ENCODE assay signal across 8 cellular contexts in the genomic region with DNA sequence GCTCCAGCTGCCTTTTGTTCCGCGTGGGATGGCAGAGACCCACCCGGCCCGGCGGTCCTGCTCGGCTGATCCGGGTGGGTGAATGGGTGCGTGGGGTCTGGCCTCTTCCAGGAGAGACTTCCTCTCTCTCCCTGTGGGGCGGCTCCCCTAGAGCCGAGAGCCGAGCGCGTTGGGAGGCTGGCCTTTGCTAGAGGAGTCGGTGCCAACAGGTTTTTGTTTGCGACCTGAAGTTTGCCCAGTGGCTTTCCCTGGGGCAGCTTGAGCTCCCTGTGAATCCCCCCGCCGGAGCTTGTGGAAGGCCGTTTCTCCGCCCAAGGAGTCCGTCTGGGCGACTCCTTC. TPM values are rescaled to one million over a fixed set of nuclear protein-coding genes. Genes with fewer than 3 reads are reported as not detected.
DNase-seq lines count a peak whose midpoint lies in the region; ATAC-seq and TF ChIP-seq lines count a peak whose summit lies in the region.

No MANE protein-coding gene starts in this region.

- H3K27ac Mint-ChIP-seq in GM23338 (peak overlapping the region; percentile 52; the same call in 1 of the 2 replicates), neural progenitor cell (peak overlapping the region; percentile 43)
- H3K27ac Mint-ChIP-seq in activated CD4-positive, alpha-beta T cell treated with anti-CD3 and anti-CD28 coated beads, Interleukin-2, amount 10 ng/mL, durations not matched to agents 7 days and 5 days, result no peak overlapping the region

- 0 out of 2 replicates have a peak overlapping the region, but pooled peaks have one; percentile 76 for H2AFZ ChIP-seq in GM23338
- H2AFZ ChIP-seq in neural progenitor cell (replicated peaks), result peak overlapping the region; percentile 91

- peaks cover 23% of the 10 kb centered on the region for H3K4me1 Mint-ChIP-seq in GM23338
- H3K4me1 Mint-ChIP-seq in activated CD4-positive, alpha-beta T cell treated with anti-CD3 and anti-CD28 coated beads, Interleukin-2, amount 10 ng/mL, durations not matched to agents 7 days and 5 days, result peaks cover 4% of the 10 kb centered on the region
- H3K4me1 Mint-ChIP-seq in neural progenitor cell, result peaks cover 20% of the 10 kb centered on the region

- no peaks in the 10 kb centered on the region for H3K9me2 ChIP-seq in GM23338 (ENCODE audit: insufficient read depth)

- no peaks in the 10 kb centered on the region for H3K9me3 ChIP-seq in neural progenitor cell (ENCODE audit: low read depth)

- H3K27me3 Mint-ChIP-seq in GM23338 (ENCODE audit: insufficient read depth, low read depth, poor library complexity), result peaks cover 8% of the 10 kb centered on the region
- peaks cover 19% of the 10 kb centered on the region for H3K27me3 Mint-ChIP-seq in activated CD4-positive, alpha-beta T cell treated with anti-CD3 and anti-CD28 coated beads, Interleukin-2, amount 10 ng/mL, durations not matched to agents 7 days and 5 days
- H3K27me3 Mint-ChIP-seq in neural progenitor cell (ENCODE audit: insufficient read depth, low read depth), result peaks cover 2% of the 10 kb centered on the region

- POLR2A ChIA-PET in activated CD4-positive, alpha-beta T cell treated with anti-CD3 and anti-CD28 coated beads, Interleukin-2, amount 10 ng/mL, durations not matched to agents 7 days and 5 days (lab: Charles Lee), result interaction anchor here (0.5 kb wide), 1 partner anchor 127 kb away, joined by 3 read pairs; no protein-coding TSS in a partner anchor

- H3K36me3 ChIP-seq in GM23338 (ENCODE audit: insufficient read depth), result no peaks in the 10 kb centered on the region
- no peaks in the 10 kb centered on the region for H3K36me3 ChIP-seq in neural progenitor cell

- H3K4me3 ChIP-seq in AG10803 (ENCODE audit: low read length) (peak overlapping the region; percentile 90), GM23338 (peak overlapping the region; percentile 97), fibroblast of villous mesenchyme (ENCODE audit: low read depth, low read length) (peak overlapping the region; percentile 97), neural progenitor cell (peak overlapping the region; percentile 94)

- TF ChIP-seq CTCF in AG10803 (conservative IDR thresholded peaks at IDR 0.05; ENCODE audit: low read length) (no peak), GM23338 (conservative IDR thresholded peaks at IDR 0.05; ENCODE audit: low read depth in 2 of 2) (no peak), fibroblast of villous mesenchyme (IDR thresholded peaks at IDR 0.05; ENCODE audit: insufficient read depth, low read depth, low read length) (no peak), neural progenitor cell (IDR thresholded peaks at IDR 0.05) (no peak)

- H4K20me1 ChIP-seq in GM23338 (replicated peaks; ENCODE audit: insufficient read depth) (peaks cover 33% of the 10 kb centered on the region), neural progenitor cell (ENCODE audit: low read depth) (peaks cover 43% of the 10 kb centered on the region)

- ATAC-seq in GM23338 (peak; percentile 27), GM19397 (IDR thresholded peaks at IDR 0.05; ENCODE audit: unreplicated experiment) (no peak)

- peak overlapping the region; percentile 61 for H3K9ac ChIP-seq in neural progenitor cell

- peak overlapping the region; percentile 95 for H3K4me3 Mint-ChIP-seq in GM23338
- peak overlapping the region; percentile 72 for H3K4me3 Mint-ChIP-seq in activated CD4-positive, alpha-beta T cell treated with anti-CD3 and anti-CD28 coated beads, Interleukin-2, amount 10 ng/mL, durations not matched to agents 7 days and 5 days
- peak overlapping the region; percentile 96 for H3K4me3 Mint-ChIP-seq in neural progenitor cell

- H3K4me2 ChIP-seq in GM23338, result peak overlapping the region; percentile 98
- peak overlapping the region; percentile 91 for H3K4me2 ChIP-seq in neural progenitor cell

- H3K4me1 ChIP-seq in GM23338 (ENCODE audit: insufficient read depth), result peaks cover 25% of the 10 kb centered on the region
- H3K4me1 ChIP-seq in neural progenitor cell, result peaks cover 15% of the 10 kb centered on the region

- H3K9me3 Mint-ChIP-seq in GM23338, result no peaks in the 10 kb centered on the region
- H3K9me3 Mint-ChIP-seq in activated CD4-positive, alpha-beta T cell treated with anti-CD3 and anti-CD28 coated beads, Interleukin-2, amount 10 ng/mL, durations not matched to agents 7 days and 5 days, result no peaks in the 10 kb centered on the region
- no peaks in the 10 kb centered on the region for H3K9me3 Mint-ChIP-seq in neural progenitor cell

- H3F3A ChIP-seq in GM23338 (replicated peaks; ENCODE audit: low read depth), result no peaks in the 10 kb centered on the region; the same call in 1 of the 2 replicates
- H3F3A ChIP-seq in neural progenitor cell (ENCODE audit: low read depth), result peaks cover 13% of the 10 kb centered on the region

- H3K79me2 ChIP-seq in GM23338 (replicated peaks; ENCODE audit: insufficient read depth) (peaks cover 53% of the 10 kb centered on the region), neural progenitor cell (ENCODE audit: low read depth) (peaks cover 55% of the 10 kb centered on the region)

- DNase-seq in AG10803 (ENCODE audit: low read depth) (no peak), GM23338 (ENCODE audit: low spot score) (peak; percentile 73), fibroblast of villous mesenchyme (ENCODE audit: low read depth) (no peak), neural progenitor cell (ENCODE audit: low spot score) (peak; percentile 65), NCI-H2081 treated with DMSO at 0.1 percent for 48 hours (lab: John Stamatoyannopoulos, UW) (no peak), MV-4-11 (lab: John Stamatoyannopoulos, UW) (no peak)
- no peak for DNase-seq in activated CD4-positive, alpha-beta T cell treated with anti-CD3 and anti-CD28 coated beads, Interleukin-2, amount 10 ng/mL, durations not matched to agents 7 days and 5 days

- no peaks in the 10 kb centered on the region for H3K27me3 ChIP-seq in GM23338 (ENCODE audit: insufficient read depth)
- no peaks in the 10 kb centered on the region for H3K27me3 ChIP-seq in neural progenitor cell

- CTCF ChIA-PET in activated CD4-positive, alpha-beta T cell treated with anti-CD3 and anti-CD28 coated beads, Interleukin-2, amount 10 ng/mL, durations not matched to agents 7 days and 5 days (lab: Charles Lee), result interaction anchor here (1.0 kb wide), 1 partner anchor 18 kb away, joined by 3 read pairs; no protein-coding TSS in a partner anchor

- H3K36me3 Mint-ChIP-seq in GM23338 (ENCODE audit: low read depth) (peaks cover 7% of the 10 kb centered on the region; the same call in 2 of the 3 replicates), neural progenitor cell (peaks cover 5% of the 10 kb centered on the region)
- H3K36me3 Mint-ChIP-seq in activated CD4-positive, alpha-beta T cell treated with anti-CD3 and anti-CD28 coated beads, Interleukin-2, amount 10 ng/mL, durations not matched to agents 7 days and 5 days (ENCODE audit: low read depth), result no peaks in the 10 kb centered on the region

- H3K27ac ChIP-seq in GM23338 (ENCODE audit: low read depth) (peak overlapping the region; percentile 72), neural progenitor cell (no peak overlapping the region)

TF ChIP-seq in GM23338, 12 proteins besides CTCF, POLR2A, EP300 and RAD21 (continues in another document):
- no peak for TF ChIP-seq ZNF114 (CRISPR knock-in tag; IDR thresholded peaks at IDR 0.05)
- no peak for TF ChIP-seq EZH2phosphoT487 (IDR thresholded peaks at IDR 0.05; ENCODE audit: unreplicated experiment)
- TF ChIP-seq ZNF331 (CRISPR knock-in tag; IDR thresholded peaks at IDR 0.05; ENCODE audit: low read depth), result no peak
- TF ChIP-seq STAT1 (IDR thresholded peaks at IDR 0.05; ENCODE audit: unreplicated experiment), result no peak
- TF ChIP-seq NANOG (IDR thresholded peaks at IDR 0.05; ENCODE audit: borderline replicate concordance), result no peak

RNA-seq across cellular contexts. Expression of gene EPN2, which starts 1.0 kb away (rescaled TPM):
- 28.7 and 34.0 TPM in 2 replicates for total RNA-seq in GM23338 (2014; rRNA removed; shearing (Covaris generic))
- 149 and 164 TPM in 2 replicates for polyA plus RNA-seq in GM23338 (2016; fragmentation: Nextera tagmentation; extraction: Ambion mirVana)
- 1 to 10 TPM; 1.8 to 2.1 TPM for total RNA-seq in activated CD4-positive, alpha-beta T cell treated with anti-CD3 and anti-CD28 coated beads, Interleukin-2, amount 10 ng/mL, durations not matched to agents 7 days and 5 days
- total RNA-seq in fibroblast of villous mesenchyme (25.4 and 30.2 TPM in 2 replicates), neural progenitor cell (ENCODE audit: low replicate concordance) (30.5 and 36.2 TPM in 2 replicates)

Comparison
In these comparisons a context has a peak if more than half of its experiments do, and no peak if none do; other contexts are left out.
1. DNase-seq: peak in GM23338 (single experiment) and neural progenitor cell (single experiment); none in AG10803 (single experiment), activated CD4-positive, alpha-beta T cell treated with anti-CD3 and anti-CD28 coated beads, Interleukin-2, amount 10 ng/mL, durations not matched to agents 7 days and 5 days (single experiment), fibroblast of villous mesenchyme (single experiment), NCI-H2081 treated with DMSO at 0.1 percent for 48 hours (single experiment) and MV-4-11 (single experiment).
2. Peak in every context shown above with its lines, with median percentiles within 50 percentile points of each other: H3K4me3 ChIP-seq and H3K4me3 Mint-ChIP-seq.